Comparison of ENCODE assay signal across 17 cellular contexts in the genomic region with DNA sequence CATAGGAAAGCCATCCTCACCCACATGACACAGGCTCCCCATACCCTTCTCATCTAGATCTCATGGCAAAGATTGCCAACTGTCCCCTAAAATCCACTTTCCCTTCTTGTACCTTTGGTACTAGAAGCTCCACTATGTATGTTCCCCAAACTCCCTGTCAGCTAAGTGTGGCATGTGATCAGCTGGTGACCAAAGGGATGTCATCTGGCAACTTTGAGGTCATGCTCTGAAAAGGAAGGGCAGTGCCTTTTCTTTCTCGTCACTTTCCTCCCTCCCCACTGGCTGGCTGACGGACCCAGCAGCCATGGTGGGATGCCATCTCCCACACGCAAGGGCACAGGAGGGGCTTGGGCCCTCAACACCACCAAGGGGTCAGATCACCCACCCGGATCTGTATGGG. TPM values are rescaled to one million over a fixed set of nuclear protein-coding genes. Genes with fewer than 3 reads are reported as not detected.
DNase-seq lines count a peak whose midpoint lies in the region; ATAC-seq and TF ChIP-seq lines count a peak whose summit lies in the region.
"Had no signal": no experiment of that assay in that cellular context is flagged by ENCODE, and none has a peak within 500 bp of the region (broad histone marks: within the 10 kb centered on the region; RNA-seq: fewer than 3 reads in every experiment).

No MANE protein-coding gene starts in this region.

- intact Hi-C loops in activated CD4-positive, alpha-beta T cell treated with anti-CD3 and anti-CD28 coated beads, Interleukin-2, amount 10 ng/mL, durations not matched to agents 24 days and 14 days (cut with micrococcal nuclease) = no loop called here
- intact Hi-C loops in OCI-LY7 (cut with micrococcal nuclease; ENCODE audit: unreplicated experiment) = loop anchor here (10.0 kb wide), 1 partner anchor 718 kb away; the partner anchor contains the start of gene TBCC
- intact Hi-C loops in posterior vena cava (cut with DNase I) = no loop called here

- no peaks in the 10 kb centered on the region for H3K27me3 Mint-ChIP-seq in activated CD4-positive, alpha-beta T cell treated with anti-CD3 and anti-CD28 coated beads, Interleukin-2, amount 10 ng/mL, durations not matched to agents 24 days and 14 days
- H3K27me3 Mint-ChIP-seq in central memory CD8-positive, alpha-beta T cell = no peaks in the 10 kb centered on the region

- H3K36me3 Mint-ChIP-seq in activated CD4-positive, alpha-beta T cell treated with anti-CD3 and anti-CD28 coated beads, Interleukin-2, amount 10 ng/mL, durations not matched to agents 24 days and 14 days (ENCODE audit: low read depth) = peaks cover 37% of the 10 kb centered on the region
- H3K36me3 Mint-ChIP-seq in central memory CD8-positive, alpha-beta T cell (ENCODE audit: insufficient read depth) = peaks cover 41% of the 10 kb centered on the region

- H2AFZ ChIP-seq in OCI-LY7 (ENCODE audit: low read length) = no peak overlapping the region

- H3K4me2 ChIP-seq in OCI-LY7 (ENCODE audit: low read length) = peak overlapping the region; percentile 68
- H3K4me2 ChIP-seq: A549 had no signal

- H3K9me2 ChIP-seq in OCI-LY7 (ENCODE audit: insufficient read depth, low read length) = no peaks in the 10 kb centered on the region

- no TSS peak for BruUV-seq in OCI-LY7 (replicated peaks; lab: Mats Ljungman, UMichigan)

- no peak overlapping the region for H3K4me3 Mint-ChIP-seq in activated CD4-positive, alpha-beta T cell treated with anti-CD3 and anti-CD28 coated beads, Interleukin-2, amount 10 ng/mL, durations not matched to agents 24 days and 14 days
- H3K4me3 Mint-ChIP-seq in central memory CD8-positive, alpha-beta T cell = no peak overlapping the region

- H3K4me1 ChIP-seq in OCI-LY7 (ENCODE audit: insufficient read depth, low read length, poor library complexity, severe bottlenecking) = peaks cover 99% of the 10 kb centered on the region

- CTCF ChIA-PET in OCI-LY7 (lab: Charles Lee; ENCODE audit: unreplicated experiment) = interaction anchor here (0.7 kb wide), 1 partner anchor 16 kb away, joined by 3 read pairs; no protein-coding TSS in a partner anchor

- DNase-seq in activated CD4-positive, alpha-beta T cell treated with anti-CD3 and anti-CD28 coated beads, Interleukin-2, amount 10 ng/mL, durations not matched to agents 24 days and 14 days = no peak
- DNase-seq in activated CD4-positive, alpha-beta T cell treated with anti-CD3 and anti-CD28 coated beads for 4 hours = no peak
- DNase-seq in OCI-LY7 (ENCODE audit: low spot score) = no peak
- no peak for DNase-seq in central memory CD8-positive, alpha-beta T cell (ENCODE audit: low spot score in 2 of 2)
- peak; percentile 52 for DNase-seq in posterior vena cava (ENCODE audit: low spot score)
- no peak for DNase-seq in globus pallidus (ENCODE audit: low spot score)
- no peak for DNase-seq in foreskin melanocyte
- DNase-seq: activated T-cell treated with anti-CD3 and anti-CD28 coated beads for 4 hours, NCI-H1694, NCI-H524, testis had no signal

- no peaks in the 10 kb centered on the region for H3K9me3 ChIP-seq in OCI-LY7 (ENCODE audit: low read length)
- H3K9me3 ChIP-seq: A549, testis had no signal

- no peaks in the 10 kb centered on the region for H3K9me3 Mint-ChIP-seq in activated CD4-positive, alpha-beta T cell treated with anti-CD3 and anti-CD28 coated beads, Interleukin-2, amount 10 ng/mL, durations not matched to agents 24 days and 14 days
- no peaks in the 10 kb centered on the region for H3K9me3 Mint-ChIP-seq in central memory CD8-positive, alpha-beta T cell

- ATAC-seq in central memory CD8-positive, alpha-beta T cell (replicated peaks; ENCODE audit: extremely low read depth, poor library complexity, severe bottlenecking) = no peak
- no peak for ATAC-seq in HG03159 (IDR thresholded peaks at IDR 0.05; ENCODE audit: unreplicated experiment)
- ATAC-seq: A549, left lobe of liver had no signal

- H3K27ac ChIP-seq in OCI-LY7 (ENCODE audit: low read depth, low read length, poor library complexity, severe bottlenecking) = peak overlapping the region; percentile 98
- H3K27ac ChIP-seq: HL-60, SK-N-MC, testis, VCaP had no signal

- H3K4me1 Mint-ChIP-seq in activated CD4-positive, alpha-beta T cell treated with anti-CD3 and anti-CD28 coated beads, Interleukin-2, amount 10 ng/mL, durations not matched to agents 24 days and 14 days = peaks cover 76% of the 10 kb centered on the region
- peaks cover 88% of the 10 kb centered on the region for H3K4me1 Mint-ChIP-seq in central memory CD8-positive, alpha-beta T cell

- POLR2A ChIA-PET in OCI-LY7 (lab: Charles Lee) = interaction anchor here (1.2 to 3.3 kb wide), 7 partner anchors 10 to 89 kb away, joined by 4 to 29 read pairs (median 8); no protein-coding TSS in a partner anchor

- H4K20me1 ChIP-seq in OCI-LY7 (ENCODE audit: insufficient read depth, low read length) = no peaks in the 10 kb centered on the region

- H3K27ac Mint-ChIP-seq in activated CD4-positive, alpha-beta T cell treated with anti-CD3 and anti-CD28 coated beads, Interleukin-2, amount 10 ng/mL, durations not matched to agents 24 days and 14 days = peak overlapping the region; percentile 56
- H3K27ac Mint-ChIP-seq in central memory CD8-positive, alpha-beta T cell (ENCODE audit: low read depth) = peak overlapping the region; percentile 77

- peaks cover 4% of the 10 kb centered on the region; the same call in 1 of the 2 replicates for H3K79me2 ChIP-seq in OCI-LY7 (ENCODE audit: insufficient read depth, low read depth, low read length)

- no peaks in the 10 kb centered on the region; the same call in 1 of the 2 replicates for H3K36me3 ChIP-seq in OCI-LY7 (ENCODE audit: insufficient read depth, low read length)

- no peak for TF ChIP-seq CTCF in OCI-LY7 (conservative IDR thresholded peaks at IDR 0.05; ENCODE audit: low read length)

- no peak overlapping the region for H3K4me3 ChIP-seq in OCI-LY7 (ENCODE audit: low read depth, low read length, poor library complexity, severe bottlenecking)
- H3K4me3 ChIP-seq: A549, SK-N-MC, testis had no signal

RNA-seq across cellular contexts. Expression of gene TAF8, which starts 23.8 kb away (rescaled TPM):
- total RNA-seq in activated CD4-positive, alpha-beta T cell treated with anti-CD3 and anti-CD28 coated beads, Interleukin-2, amount 10 ng/mL, durations not matched to agents 24 days and 14 days = 38.1 and 38.7 TPM in 2 replicates
- total RNA-seq in OCI-LY7 (2014; rRNA removed; shearing (Covaris generic)) = 33.2 and 35.1 TPM in 2 replicates
- total RNA-seq in OCI-LY7 (2022) = 47.8 and 56.0 TPM in 2 replicates
- 10 to 100 TPM; 16.6 to 18.6 TPM for total RNA-seq in posterior vena cava
